10 cellular contexts compared by ENCODE assay signal in the genomic region with DNA sequence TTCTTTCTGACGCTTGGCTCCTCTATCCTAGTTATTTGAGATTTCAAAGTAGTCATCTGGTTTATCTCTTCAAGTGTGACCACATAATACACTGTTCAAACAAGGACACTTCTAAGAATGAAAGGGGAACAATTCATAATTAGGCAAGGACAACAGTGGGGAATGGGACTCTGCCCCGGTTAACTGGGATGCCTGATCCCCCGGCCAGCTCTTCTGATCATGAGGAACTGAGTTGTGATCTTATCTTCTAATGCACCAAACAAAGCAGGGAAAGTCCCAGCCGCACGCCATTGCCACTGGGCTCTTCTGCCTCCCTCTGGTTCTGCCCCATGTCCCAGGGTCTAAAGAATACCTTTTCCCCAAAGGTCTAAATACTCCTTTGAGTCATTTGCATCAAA.
DNase-seq lines count a peak whose midpoint lies in the region; ATAC-seq and TF ChIP-seq lines count a peak whose summit lies in the region.
"Had no signal": no experiment of that assay in that cellular context is flagged by ENCODE, and none has a peak within 500 bp of the region (broad histone marks: within the 10 kb centered on the region; RNA-seq: fewer than 3 reads in every experiment).

No MANE protein-coding gene starts in this region.

- H3K27ac Mint-ChIP-seq in activated T-cell treated with anti-CD3 and anti-CD28 coated beads, Interleukin-2, amount 50 U/mL, for 72 hours = peak overlapping the region; percentile 35
- H3K27ac Mint-ChIP-seq in nephron progenitor cell = peak overlapping the region; percentile 47

- CTCF ChIA-PET in GM10248 (lab: Yijun Ruan, JAX) (interaction anchor here (0.9 to 2.0 kb wide), 8 partner anchors 8 to 268 kb away, joined by 3 to 6 read pairs (median 3); no protein-coding TSS in a partner anchor), HEK293T (lab: Yijun Ruan, JAX) (interaction anchor here (1.4 kb wide), 1 partner anchor 269 kb away, joined by 5 read pairs; no protein-coding TSS in a partner anchor)

- POLR2A ChIA-PET in GM10248 (lab: Yijun Ruan, JAX) = no interaction called here
- POLR2A ChIA-PET in HEK293T (lab: Yijun Ruan, JAX) = no interaction called here

- peaks cover 2 to 4% of the 10 kb centered on the region in 2 donors for H3K36me3 Mint-ChIP-seq in activated T-cell treated with anti-CD3 and anti-CD28 coated beads, Interleukin-2, amount 50 U/mL, for 72 hours (ENCODE audit: insufficient read depth in 2 of 2)
- H3K36me3 Mint-ChIP-seq in nephron progenitor cell (ENCODE audit: low read depth) = no peaks in the 10 kb centered on the region

- H3K27me3 Mint-ChIP-seq in activated T-cell treated with anti-CD3 and anti-CD28 coated beads, Interleukin-2, amount 50 U/mL, for 72 hours (ENCODE audit: low read depth) = no peaks in the 10 kb centered on the region
- H3K27me3 Mint-ChIP-seq in nephron progenitor cell (ENCODE audit: low read depth, poor library complexity) = peaks cover 4% of the 10 kb centered on the region

- H3K27me3 ChIP-seq in SJCRH30 = no peaks in the 10 kb centered on the region

- peaks cover 1 to 2% of the 10 kb centered on the region in 2 donors for H3K9me3 Mint-ChIP-seq in activated T-cell treated with anti-CD3 and anti-CD28 coated beads, Interleukin-2, amount 50 U/mL, for 72 hours
- H3K9me3 Mint-ChIP-seq in nephron progenitor cell = peaks cover 3% of the 10 kb centered on the region

- peak; percentile 62 for DNase-seq in GM10248 (ENCODE audit: extremely low spot score)
- peak; percentile 46 for DNase-seq in activated T-cell treated with anti-CD3 and anti-CD28 coated beads, Interleukin-2, amount 50 U/mL, for 72 hours
- DNase-seq in nephron progenitor cell = no peak
- DNase-seq in SJCRH30 = no peak
- DNase-seq in HEK293T (ENCODE audit: extremely low spot score) = no peak
- DNase-seq: DMS79, NCI-H187 had no signal

- peak; percentile 22 for TF ChIP-seq CTCF in GM10248 (IDR thresholded peaks at IDR 0.05; ENCODE audit: control extremely low read depth, extremely low read depth, low read depth, missing control alignments)
- no peak for TF ChIP-seq CTCF in nephron progenitor cell (IDR thresholded peaks at IDR 0.05)

- no peaks in the 10 kb centered on the region for H3K9me3 ChIP-seq in SJCRH30 (replicated peaks)

- peaks cover 75% of the 10 kb centered on the region for H3K4me1 Mint-ChIP-seq in activated T-cell treated with anti-CD3 and anti-CD28 coated beads, Interleukin-2, amount 50 U/mL, for 72 hours (ENCODE audit: low read depth)
- H3K4me1 Mint-ChIP-seq in nephron progenitor cell = peaks cover 78% of the 10 kb centered on the region

- H3K36me3 ChIP-seq in SJCRH30 = no peaks in the 10 kb centered on the region

- ATAC-seq in HG02759 (IDR thresholded peaks at IDR 0.05; ENCODE audit: unreplicated experiment) (peak; percentile 19), GM19397 (IDR thresholded peaks at IDR 0.05; ENCODE audit: unreplicated experiment) (no peak)
- peak in 1 of 2 donors; percentile 8 for ATAC-seq in activated T-cell treated with anti-CD3 and anti-CD28 coated beads, Interleukin-2, amount 50 U/mL, for 72 hours (replicated peaks in 1 of 2)

- H3K4me1 ChIP-seq in SJCRH30 = peaks cover 15% of the 10 kb centered on the region

- no peak overlapping the region for H3K27ac ChIP-seq in SJCRH30

- peak overlapping the region; percentile 72 to 75 for H3K4me3 Mint-ChIP-seq in activated T-cell treated with anti-CD3 and anti-CD28 coated beads, Interleukin-2, amount 50 U/mL, for 72 hours
- no peak overlapping the region for H3K4me3 Mint-ChIP-seq in nephron progenitor cell

- no peak overlapping the region for H3K4me3 ChIP-seq in SJCRH30
- H3K4me3 ChIP-seq: skin epidermis had no signal

TF ChIP-seq in HEK293T, 16 proteins besides CTCF, POLR2A, EP300 and RAD21:
- TF ChIP-seq FOXK2 (IDR thresholded peaks at IDR 0.05) (no peak), LEF1 (IDR thresholded peaks at IDR 0.05; ENCODE audit: borderline replicate concordance) (no peak), HDGF (IDR thresholded peaks at IDR 0.05; ENCODE audit: borderline replicate concordance) (no peak), ZNF384 (IDR thresholded peaks at IDR 0.05) (no peak), NFRKB (IDR thresholded peaks at IDR 0.05) (no peak), FOXM1 (IDR thresholded peaks at IDR 0.05; ENCODE audit: borderline replicate concordance) (no peak), BHLHE40 (IDR thresholded peaks at IDR 0.05; ENCODE audit: borderline replicate concordance) (no peak), SP1 (IDR thresholded peaks at IDR 0.05) (no peak), L3MBTL2 (conservative IDR thresholded peaks at IDR 0.05) (no peak), TARDBP (IDR thresholded peaks at IDR 0.05) (no peak), SUZ12 (IDR thresholded peaks at IDR 0.05) (no peak), ARNT (IDR thresholded peaks at IDR 0.05) (no peak), ELF4 (IDR thresholded peaks at IDR 0.05) (no peak), CTBP1 (IDR thresholded peaks at IDR 0.05; ENCODE audit: borderline replicate concordance) (no peak), FOXA1 (IDR thresholded peaks at IDR 0.05) (no peak)
- TF ChIP-seq, protein P1, sequence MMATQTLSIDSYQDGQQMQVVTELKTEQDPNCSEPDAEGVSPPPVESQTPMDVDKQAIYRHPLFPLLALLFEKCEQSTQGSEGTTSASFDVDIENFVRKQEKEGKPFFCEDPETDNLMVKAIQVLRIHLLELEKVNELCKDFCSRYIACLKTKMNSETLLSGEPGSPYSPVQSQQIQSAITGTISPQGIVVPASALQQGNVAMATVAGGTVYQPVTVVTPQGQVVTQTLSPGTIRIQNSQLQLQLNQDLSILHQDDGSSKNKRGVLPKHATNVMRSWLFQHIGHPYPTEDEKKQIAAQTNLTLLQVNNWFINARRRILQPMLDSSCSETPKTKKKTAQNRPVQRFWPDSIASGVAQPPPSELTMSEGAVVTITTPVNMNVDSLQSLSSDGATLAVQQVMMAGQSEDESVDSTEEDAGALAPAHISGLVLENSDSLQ (IDR thresholded peaks at IDR 0.05) = no peak

Comparison
In these comparisons a context has a peak if more than half of its experiments do, and no peak if none do; other contexts are left out.
1. DNase-seq: peak in GM10248 (single experiment) and activated T-cell treated with anti-CD3 and anti-CD28 coated beads, Interleukin-2, amount 50 U/mL, for 72 hours (2 of 2); none in nephron progenitor cell (single experiment), SJCRH30 (0 of 2) and HEK293T (single experiment).